In genomic region chr4:128835498-128836222, GRCh38 we compare ENCODE assay signal across 11 cellular contexts. TPM values are rescaled to one million over a fixed set of nuclear protein-coding genes. Genes with fewer than 3 reads are reported as not detected.
A peak's percentile ranks its signal among the peaks of the same experiment; 100 is the strongest.
DNase-seq lines count a peak whose midpoint lies in the region; ATAC-seq and TF ChIP-seq lines count a peak whose summit lies in the region.
"Had no signal": no experiment of that assay in that cellular context is flagged by ENCODE, and none has a peak within 500 bp of the region (broad histone marks: within the 10 kb centered on the region; RNA-seq: fewer than 3 reads in every experiment).

No MANE protein-coding gene starts in this region.

- H3K9me3 ChIP-seq in ovary (no peaks in the 10 kb centered on the region), upper lobe of right lung (no peaks in the 10 kb centered on the region)
- H3K9me3 ChIP-seq: spleen had no signal

- 51 to 62% (median 58%) methylated on average over 7 to 8 of the region's 8 CpGs for WGBS in ovary, 3 donors

- H3K27me3 Mint-ChIP-seq in activated T-cell treated with anti-CD3 and anti-CD28 coated beads, Interleukin-2, amount 50 U/mL, for 24 hours: no peaks in the 10 kb centered on the region
- no peaks in the 10 kb centered on the region for H3K27me3 Mint-ChIP-seq in activated T-cell treated with anti-CD3 and anti-CD28 coated beads, Interleukin-2, amount 50 U/mL, for 4 hours (ENCODE audit: low read depth)
- H3K27me3 Mint-ChIP-seq: activated B cell treated with CpG ODN at 0.5 μM for 24 hours had no signal

- H3K27ac Mint-ChIP-seq in activated T-cell treated with anti-CD3 and anti-CD28 coated beads, Interleukin-2, amount 50 U/mL, for 24 hours: peak overlapping the region; percentile 37
- H3K27ac Mint-ChIP-seq: activated B cell treated with CpG ODN at 0.5 μM for 24 hours had no signal

- H3K36me3 ChIP-seq in ovary: no peaks in the 10 kb centered on the region
- peaks cover 21% of the 10 kb centered on the region for H3K36me3 ChIP-seq in upper lobe of right lung

- TF ChIP-seq EP300 in ovary (IDR thresholded peaks at IDR 0.05): no peak

- TF ChIP-seq POLR2A in ovary (IDR thresholded peaks at IDR 0.05): no peak

- H3K27ac ChIP-seq in ovary (peak overlapping the region in 1 of 2 donors; percentile 3), upper lobe of right lung (no peak overlapping the region)
- H3K27ac ChIP-seq: brain microvascular endothelial cell, spleen had no signal

- no peak for DNase-seq in activated T-cell treated with anti-CD3 and anti-CD28 coated beads, Interleukin-2, amount 50 U/mL, for 24 hours
- no peak for DNase-seq in activated T-cell treated with anti-CD3 and anti-CD28 coated beads, Interleukin-2, amount 50 U/mL, for 4 hours
- DNase-seq in Right ventricle myocardium superior: peak; percentile 91
- peak; percentile 64 to 82 (median 67) for DNase-seq in ovary
- peak; percentile 75 for DNase-seq in upper lobe of right lung
- DNase-seq in LoVo (ENCODE audit: low spot score): no peak
- DNase-seq: activated B cell treated with CpG ODN at 0.5 μM for 24 hours, brain microvascular endothelial cell, spleen had no signal

- H3K9me3 Mint-ChIP-seq in activated T-cell treated with anti-CD3 and anti-CD28 coated beads, Interleukin-2, amount 50 U/mL, for 24 hours: no peaks in the 10 kb centered on the region
- no peaks in the 10 kb centered on the region for H3K9me3 Mint-ChIP-seq in activated T-cell treated with anti-CD3 and anti-CD28 coated beads, Interleukin-2, amount 50 U/mL, for 4 hours
- H3K9me3 Mint-ChIP-seq: activated B cell treated with CpG ODN at 0.5 μM for 24 hours had no signal

- ATAC-seq in activated T-cell treated with anti-CD3 and anti-CD28 coated beads, Interleukin-2, amount 50 U/mL, for 4 hours: no peak
- ATAC-seq in Right ventricle myocardium superior (ENCODE audit: poor library complexity) (peak; percentile 95), upper lobe of right lung (peak; percentile 91), HG03520 (IDR thresholded peaks at IDR 0.05; ENCODE audit: unreplicated experiment) (no peak), GM18861 (IDR thresholded peaks at IDR 0.05; ENCODE audit: unreplicated experiment) (no peak)

- no peak overlapping the region for H3K4me3 ChIP-seq in ovary
- H3K4me3 ChIP-seq in upper lobe of right lung: no peak overlapping the region
- H3K4me3 ChIP-seq: spleen had no signal

- peaks cover 92% of the 10 kb centered on the region for H3K36me3 Mint-ChIP-seq in activated T-cell treated with anti-CD3 and anti-CD28 coated beads, Interleukin-2, amount 50 U/mL, for 24 hours (ENCODE audit: low read depth)
- peaks cover 12% of the 10 kb centered on the region for H3K36me3 Mint-ChIP-seq in activated T-cell treated with anti-CD3 and anti-CD28 coated beads, Interleukin-2, amount 50 U/mL, for 4 hours (ENCODE audit: insufficient read depth)

- peaks cover 75% of the 10 kb centered on the region for H3K4me1 Mint-ChIP-seq in activated T-cell treated with anti-CD3 and anti-CD28 coated beads, Interleukin-2, amount 50 U/mL, for 24 hours (ENCODE audit: low read depth)
- H3K4me1 Mint-ChIP-seq in activated T-cell treated with anti-CD3 and anti-CD28 coated beads, Interleukin-2, amount 50 U/mL, for 4 hours (ENCODE audit: low read depth): peaks cover 67% of the 10 kb centered on the region

- H3K27me3 ChIP-seq in ovary (no peaks in the 10 kb centered on the region), upper lobe of right lung (no peaks in the 10 kb centered on the region)
- H3K27me3 ChIP-seq: brain microvascular endothelial cell, spleen had no signal

- H3K4me1 ChIP-seq in ovary (ENCODE audit: insufficient read depth): peaks cover 20% of the 10 kb centered on the region
- peaks cover 19% of the 10 kb centered on the region for H3K4me1 ChIP-seq in upper lobe of right lung

- no peak overlapping the region for H3K4me3 Mint-ChIP-seq in activated T-cell treated with anti-CD3 and anti-CD28 coated beads, Interleukin-2, amount 50 U/mL, for 24 hours
- H3K4me3 Mint-ChIP-seq in activated T-cell treated with anti-CD3 and anti-CD28 coated beads, Interleukin-2, amount 50 U/mL, for 4 hours: no peak overlapping the region
- H3K4me3 Mint-ChIP-seq: activated B cell treated with CpG ODN at 0.5 μM for 24 hours had no signal

- TF ChIP-seq CTCF in ovary (IDR thresholded peaks at IDR 0.05) (no peak), upper lobe of right lung (IDR thresholded peaks at IDR 0.05) (no peak)

- intact Hi-C loops in Right ventricle myocardium superior (cut with DNase I): no loop called here
- intact Hi-C loops in ovary (cut with DNase I): no loop called here
- intact Hi-C loops in upper lobe of right lung (cut with DNase I): no loop called here

RNA-seq across cellular contexts. Expression of gene JADE1, which starts 26.2 kb away (rescaled TPM):
- total RNA-seq in activated T-cell treated with anti-CD3 and anti-CD28 coated beads, Interleukin-2, amount 50 U/mL, for 4 hours: 10 to 100 TPM; 30.0 to 40.5 (median 39.1) TPM
- 26.0 TPM for total RNA-seq in Right ventricle myocardium superior
- total RNA-seq in ovary: 10 to 100 TPM; 27.3 to 48.6 (median 37.5) TPM
- polyA plus RNA-seq in ovary: 10 to 100 TPM; 21.3 to 24.8 TPM
- 41.7 TPM for total RNA-seq in upper lobe of right lung

Comparison
In these comparisons a context has a peak if more than half of its experiments do, and no peak if none do; other contexts are left out.
1. DNase-seq: peak in Right ventricle myocardium superior (single experiment), ovary (5 of 5) and upper lobe of right lung (single experiment); none in activated T-cell treated with anti-CD3 and anti-CD28 coated beads, Interleukin-2, amount 50 U/mL, for 24 hours (single experiment), activated T-cell treated with anti-CD3 and anti-CD28 coated beads, Interleukin-2, amount 50 U/mL, for 4 hours (single experiment) and LoVo (single experiment).
2. ATAC-seq: peak in Right ventricle myocardium superior (single experiment) and upper lobe of right lung (single experiment); none in activated T-cell treated with anti-CD3 and anti-CD28 coated beads, Interleukin-2, amount 50 U/mL, for 4 hours (0 of 2), HG03520 (single experiment) and GM18861 (single experiment).